Comparison of ENCODE assay signal across 1 cellular context in the genomic region with DNA sequence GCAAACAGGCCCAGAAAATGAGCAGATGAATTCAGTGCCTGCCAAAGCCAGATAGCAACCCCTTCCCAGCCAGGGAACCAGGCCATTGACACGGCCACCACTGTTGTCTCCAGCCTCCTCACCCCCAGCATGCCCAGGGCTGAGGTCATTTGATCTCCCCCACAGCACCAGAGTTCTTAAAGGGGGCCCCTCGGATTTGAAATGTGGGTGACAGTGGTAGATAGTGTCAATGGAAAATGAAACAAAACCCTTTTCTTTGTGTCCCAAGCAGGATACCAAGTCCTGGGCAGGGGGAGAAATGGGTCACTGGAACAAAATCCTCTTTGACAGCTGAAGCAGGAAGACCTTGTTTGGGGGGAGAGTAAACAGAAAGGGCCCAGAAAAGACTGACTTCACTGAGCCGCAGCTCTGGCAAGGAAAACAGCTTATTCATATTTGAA.
TF ChIP-seq lines count a peak whose summit lies in the region.

No MANE protein-coding gene starts in this region.

TF ChIP-seq in SK-N-SH, 30 proteins besides CTCF, POLR2A, EP300 and RAD21 (continued from another document):
- TF ChIP-seq ELF1 (IDR thresholded peaks at IDR 0.05) = no peak
- no peak for TF ChIP-seq USF2 (IDR thresholded peaks at IDR 0.05; ENCODE audit: borderline replicate concordance, low read depth, low read length)
- TF ChIP-seq, protein P1, sequence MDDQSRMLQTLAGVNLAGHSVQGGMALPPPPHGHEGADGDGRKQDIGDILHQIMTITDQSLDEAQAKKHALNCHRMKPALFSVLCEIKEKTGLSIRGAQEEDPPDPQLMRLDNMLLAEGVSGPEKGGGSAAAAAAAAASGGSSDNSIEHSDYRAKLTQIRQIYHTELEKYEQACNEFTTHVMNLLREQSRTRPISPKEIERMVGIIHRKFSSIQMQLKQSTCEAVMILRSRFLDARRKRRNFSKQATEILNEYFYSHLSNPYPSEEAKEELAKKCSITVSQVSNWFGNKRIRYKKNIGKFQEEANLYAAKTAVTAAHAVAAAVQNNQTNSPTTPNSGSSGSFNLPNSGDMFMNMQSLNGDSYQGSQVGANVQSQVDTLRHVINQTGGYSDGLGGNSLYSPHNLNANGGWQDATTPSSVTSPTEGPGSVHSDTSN (IDR thresholded peaks at IDR 0.05) = no peak
- TF ChIP-seq POLR2AphosphoS5 (IDR thresholded peaks at IDR 0.05; ENCODE audit: low read depth, low read length) = no peak
- TF ChIP-seq SIN3A (IDR thresholded peaks at IDR 0.05; ENCODE audit: borderline replicate concordance, low read depth, low read length) = no peak
- TF ChIP-seq, protein P2, sequence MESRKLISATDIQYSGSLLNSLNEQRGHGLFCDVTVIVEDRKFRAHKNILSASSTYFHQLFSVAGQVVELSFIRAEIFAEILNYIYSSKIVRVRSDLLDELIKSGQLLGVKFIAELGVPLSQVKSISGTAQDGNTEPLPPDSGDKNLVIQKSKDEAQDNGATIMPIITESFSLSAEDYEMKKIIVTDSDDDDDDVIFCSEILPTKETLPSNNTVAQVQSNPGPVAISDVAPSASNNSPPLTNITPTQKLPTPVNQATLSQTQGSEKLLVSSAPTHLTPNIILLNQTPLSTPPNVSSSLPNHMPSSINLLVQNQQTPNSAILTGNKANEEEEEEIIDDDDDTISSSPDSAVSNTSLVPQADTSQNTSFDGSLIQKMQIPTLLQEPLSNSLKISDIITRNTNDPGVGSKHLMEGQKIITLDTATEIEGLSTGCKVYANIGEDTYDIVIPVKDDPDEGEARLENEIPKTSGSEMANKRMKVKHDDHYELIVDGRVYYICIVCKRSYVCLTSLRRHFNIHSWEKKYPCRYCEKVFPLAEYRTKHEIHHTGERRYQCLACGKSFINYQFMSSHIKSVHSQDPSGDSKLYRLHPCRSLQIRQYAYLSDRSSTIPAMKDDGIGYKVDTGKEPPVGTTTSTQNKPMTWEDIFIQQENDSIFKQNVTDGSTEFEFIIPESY (IDR thresholded peaks at IDR 0.05; ENCODE audit: borderline replicate concordance, low read depth) = no peak
- TF ChIP-seq, protein P3, sequence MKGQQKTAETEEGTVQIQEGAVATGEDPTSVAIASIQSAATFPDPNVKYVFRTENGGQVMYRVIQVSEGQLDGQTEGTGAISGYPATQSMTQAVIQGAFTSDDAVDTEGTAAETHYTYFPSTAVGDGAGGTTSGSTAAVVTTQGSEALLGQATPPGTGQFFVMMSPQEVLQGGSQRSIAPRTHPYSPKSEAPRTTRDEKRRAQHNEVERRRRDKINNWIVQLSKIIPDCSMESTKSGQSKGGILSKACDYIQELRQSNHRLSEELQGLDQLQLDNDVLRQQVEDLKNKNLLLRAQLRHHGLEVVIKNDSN (IDR thresholded peaks at IDR 0.05; ENCODE audit: borderline replicate concordance, low read depth) = no peak
- no peak for TF ChIP-seq NRF1 (IDR thresholded peaks at IDR 0.05; ENCODE audit: low read depth, low read length)
- no peak for TF ChIP-seq TAF1 (IDR thresholded peaks at IDR 0.05; ENCODE audit: borderline replicate concordance, low read depth, low read length)
- no peak for TF ChIP-seq FOXM1 (IDR thresholded peaks at IDR 0.05; ENCODE audit: low read depth)
- no peak for TF ChIP-seq FOXJ3 (CRISPR knock-in tag; IDR thresholded peaks at IDR 0.05)
- no peak for TF ChIP-seq MEF2A (IDR thresholded peaks at IDR 0.05; ENCODE audit: borderline replicate concordance, low read depth)
- TF ChIP-seq YY1 (IDR thresholded peaks at IDR 0.05; ENCODE audit: low read depth) = no peak
- TF ChIP-seq REST (IDR thresholded peaks at IDR 0.05; ENCODE audit: low read depth, low read length) = no peak
